In the genomic region with DNA sequence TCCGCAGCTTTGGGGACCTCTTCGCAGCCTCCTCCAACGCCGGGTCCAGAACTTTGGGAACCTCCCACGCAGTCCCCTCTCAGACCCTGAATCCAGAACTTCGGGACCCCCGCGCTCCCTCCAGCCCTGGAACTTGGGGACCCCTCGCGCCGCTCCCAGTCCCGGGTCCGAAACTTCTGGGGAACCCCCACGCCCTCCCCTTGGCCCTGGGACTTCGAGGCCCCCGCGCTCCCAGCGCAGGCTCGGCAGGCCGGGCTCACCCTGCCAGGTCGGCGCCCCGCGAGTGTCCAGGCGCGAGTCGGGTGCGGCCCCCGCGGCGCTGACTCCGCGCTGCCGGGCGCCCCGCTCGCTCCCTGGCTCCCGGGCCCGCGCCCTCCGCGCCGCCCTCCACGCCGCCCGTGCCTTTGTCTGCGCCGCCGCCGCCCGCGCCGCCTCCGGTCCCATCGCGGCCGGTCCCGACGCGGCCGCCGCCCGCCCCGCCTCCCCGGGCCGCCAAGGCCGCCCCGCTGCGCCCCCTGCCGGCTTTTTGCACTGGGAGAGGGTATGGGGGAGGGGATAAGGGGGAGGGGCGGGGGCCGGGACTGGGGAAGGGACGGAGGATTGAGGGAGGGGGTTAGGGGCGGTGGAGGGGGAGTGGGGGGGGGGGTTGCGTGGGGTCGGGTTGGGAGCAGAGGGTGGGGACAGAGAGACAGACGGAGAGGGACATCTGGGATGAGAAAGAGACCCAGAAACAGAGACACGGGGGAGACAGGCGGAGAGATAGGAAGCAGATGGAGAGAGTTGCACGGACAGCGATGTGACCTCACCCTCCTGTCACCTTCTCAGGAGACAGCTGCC, we compare ENCODE assay signal across 1 cellular context.
TF ChIP-seq lines count a peak whose summit lies in the region.

A gene (minus strand): TSS at position 427 of the 837 bp plus-strand sequence. CDS start 2,235 bp downstream, outside the sequence.

TF ChIP-seq in SK-N-SH treated with all-trans-retinoic acid at 6 μM for 48 hours, 23 proteins besides CTCF, POLR2A, EP300 and RAD21 (continued from another document):
- TF ChIP-seq, protein P1, sequence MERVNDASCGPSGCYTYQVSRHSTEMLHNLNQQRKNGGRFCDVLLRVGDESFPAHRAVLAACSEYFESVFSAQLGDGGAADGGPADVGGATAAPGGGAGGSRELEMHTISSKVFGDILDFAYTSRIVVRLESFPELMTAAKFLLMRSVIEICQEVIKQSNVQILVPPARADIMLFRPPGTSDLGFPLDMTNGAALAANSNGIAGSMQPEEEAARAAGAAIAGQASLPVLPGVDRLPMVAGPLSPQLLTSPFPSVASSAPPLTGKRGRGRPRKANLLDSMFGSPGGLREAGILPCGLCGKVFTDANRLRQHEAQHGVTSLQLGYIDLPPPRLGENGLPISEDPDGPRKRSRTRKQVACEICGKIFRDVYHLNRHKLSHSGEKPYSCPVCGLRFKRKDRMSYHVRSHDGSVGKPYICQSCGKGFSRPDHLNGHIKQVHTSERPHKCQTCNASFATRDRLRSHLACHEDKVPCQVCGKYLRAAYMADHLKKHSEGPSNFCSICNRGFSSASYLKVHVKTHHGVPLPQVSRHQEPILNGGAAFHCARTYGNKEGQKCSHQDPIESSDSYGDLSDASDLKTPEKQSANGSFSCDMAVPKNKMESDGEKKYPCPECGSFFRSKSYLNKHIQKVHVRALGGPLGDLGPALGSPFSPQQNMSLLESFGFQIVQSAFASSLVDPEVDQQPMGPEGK (CRISPR knock-in tag; IDR thresholded peaks at IDR 0.05; ENCODE audit: borderline replicate concordance) = no peak
- no peak for TF ChIP-seq RARB (CRISPR knock-in tag; IDR thresholded peaks at IDR 0.05)
- TF ChIP-seq, protein P2, sequence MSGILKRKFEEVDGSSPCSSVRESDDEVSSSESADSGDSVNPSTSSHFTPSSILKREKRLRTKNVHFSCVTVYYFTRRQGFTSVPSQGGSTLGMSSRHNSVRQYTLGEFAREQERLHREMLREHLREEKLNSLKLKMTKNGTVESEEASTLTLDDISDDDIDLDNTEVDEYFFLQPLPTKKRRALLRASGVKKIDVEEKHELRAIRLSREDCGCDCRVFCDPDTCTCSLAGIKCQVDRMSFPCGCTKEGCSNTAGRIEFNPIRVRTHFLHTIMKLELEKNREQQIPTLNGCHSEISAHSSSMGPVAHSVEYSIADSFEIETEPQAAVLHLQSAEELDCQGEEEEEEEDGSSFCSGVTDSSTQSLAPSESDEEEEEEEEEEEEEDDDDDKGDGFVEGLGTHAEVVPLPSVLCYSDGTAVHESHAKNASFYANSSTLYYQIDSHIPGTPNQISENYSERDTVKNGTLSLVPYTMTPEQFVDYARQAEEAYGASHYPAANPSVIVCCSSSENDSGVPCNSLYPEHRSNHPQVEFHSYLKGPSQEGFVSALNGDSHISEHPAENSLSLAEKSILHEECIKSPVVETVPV (CRISPR knock-in tag; IDR thresholded peaks at IDR 0.05) = no peak
